ENCODE assay signal across 23 cellular contexts in the genomic region with DNA sequence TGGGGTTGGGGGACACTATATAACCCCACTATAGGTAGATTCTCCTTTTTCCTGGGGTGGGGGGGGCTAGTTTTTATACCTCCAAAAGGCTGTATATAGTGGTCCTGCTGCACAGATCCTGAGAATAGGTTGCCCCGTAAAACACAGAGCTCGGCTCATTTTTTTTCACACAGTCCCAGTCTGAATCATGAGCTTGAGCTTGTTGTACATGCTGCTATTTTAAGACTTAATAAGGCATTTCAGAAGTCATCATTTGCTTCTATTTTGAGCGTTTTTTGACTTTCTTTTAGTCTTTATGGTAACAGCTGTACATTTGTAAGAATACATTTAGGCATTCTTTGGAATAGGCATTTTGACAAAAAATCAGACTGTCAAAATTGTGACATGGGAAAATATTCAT. TPM values are rescaled to one million over a fixed set of nuclear protein-coding genes. Genes with fewer than 3 reads are reported as not detected.
DNase-seq lines count a peak whose midpoint lies in the region; ATAC-seq and TF ChIP-seq lines count a peak whose summit lies in the region.
"Had no signal": no experiment of that assay in that cellular context is flagged by ENCODE, and none has a peak within 500 bp of the region (broad histone marks: within the 10 kb centered on the region; RNA-seq: fewer than 3 reads in every experiment).

No MANE protein-coding gene starts in this region.

- peaks cover 9 to 27% of the 10 kb centered on the region in 2 donors for H3K36me3 Mint-ChIP-seq in stimulated activated naive B cell treated with anti-CD40 and anti-IgM and Interleukin-4, amounts not matched to agents 10 μg/mL and 1 μg/mL and 100 μg/mL, for 72 hours
- peaks cover 13% of the 10 kb centered on the region for H3K36me3 Mint-ChIP-seq in activated naive CD4-positive, alpha-beta T cell treated with anti-CD3 and anti-CD28 coated beads for 36 hours (ENCODE audit: low read depth)

- peak; percentile 29 for DNase-seq in GM12865 (ENCODE audit: low read depth)
- peak in 3 of 61 donors; percentile 35 to 66 (median 51) for DNase-seq in caudate nucleus (lab: John Stamatoyannopoulos, UW)
- DNase-seq in myocyte (ENCODE audit: low read depth): peak; percentile 34
- no peak for DNase-seq in stimulated activated naive B cell treated with anti-CD40 and anti-IgM and Interleukin-4, amounts not matched to agents 10 μg/mL and 1 μg/mL and 100 μg/mL, for 72 hours
- no peak for DNase-seq in activated naive CD4-positive, alpha-beta T cell treated with anti-CD3 and anti-CD28 coated beads for 36 hours
- DNase-seq in stimulated activated naive CD8-positive, alpha-beta T cell treated with anti-CD3 and anti-CD28 coated beads, Interleukin-15, amount 100 ng/mL, for 72 hours: no peak
- DNase-seq in DMS 273 (lab: John Stamatoyannopoulos, UW; ENCODE audit: unreplicated experiment): no peak
- DNase-seq: Caco-2; CD4-positive, alpha-beta memory T cell; IMR-90; NCI-H1105; NCI-H146; NCI-H2029; NCI-H2227 treated with DMSO at 0.1 percent for 48 hours; NCI-H510A; NCI-H748 treated with DMSO at 0.1 percent for 48 hours; NK-92 treated with Interleukin-12 subunit alpha and Interleukin-12 subunit beta, amount 100 ng/mL, for 24 hours; Peyer's patch had no signal

- H3K27ac Mint-ChIP-seq in stimulated activated naive B cell treated with anti-CD40 and anti-IgM and Interleukin-4, amounts not matched to agents 10 μg/mL and 1 μg/mL and 100 μg/mL, for 72 hours: peak overlapping the region; percentile 5
- no peak overlapping the region for H3K27ac Mint-ChIP-seq in activated naive CD4-positive, alpha-beta T cell treated with anti-CD3 and anti-CD28 coated beads for 36 hours
- no peak overlapping the region for H3K27ac Mint-ChIP-seq in stimulated activated naive CD8-positive, alpha-beta T cell treated with anti-CD3 and anti-CD28 coated beads, Interleukin-15, amount 100 ng/mL, for 72 hours
- H3K27ac Mint-ChIP-seq: GM23338 had no signal

- no peak for TF ChIP-seq CTCF in GM12865 (IDR thresholded peaks at IDR 0.05; ENCODE audit: insufficient read depth, low read depth, low read length, missing control alignments)

- CTCF ChIA-PET in activated naive CD4-positive, alpha-beta T cell treated with anti-CD3 and anti-CD28 coated beads for 36 hours (lab: Charles Lee): interaction anchor here (8.5 kb wide), 1 partner anchor 231 kb away, joined by 126 read pairs; no protein-coding TSS in a partner anchor

- H3K4me3 ChIP-seq in GM12865 (ENCODE audit: low read depth, low read length): no peak overlapping the region
- H3K4me3 ChIP-seq: GM23338, HAP-1, Peyer's patch had no signal

- H3K27ac ChIP-seq in caudate nucleus (ENCODE audit: low read depth, low read length): peak overlapping the region; percentile 69
- H3K27ac ChIP-seq: KMS-11, Peyer's patch had no signal

- no peaks in the 10 kb centered on the region for H3K27me3 Mint-ChIP-seq in stimulated activated naive B cell treated with anti-CD40 and anti-IgM and Interleukin-4, amounts not matched to agents 10 μg/mL and 1 μg/mL and 100 μg/mL, for 72 hours
- no peaks in the 10 kb centered on the region for H3K27me3 Mint-ChIP-seq in activated naive CD4-positive, alpha-beta T cell treated with anti-CD3 and anti-CD28 coated beads for 36 hours (ENCODE audit: low read depth)
- H3K27me3 Mint-ChIP-seq in stimulated activated naive CD8-positive, alpha-beta T cell treated with anti-CD3 and anti-CD28 coated beads, Interleukin-15, amount 100 ng/mL, for 72 hours: no peaks in the 10 kb centered on the region
- H3K27me3 Mint-ChIP-seq: CD4-positive, alpha-beta memory T cell had no signal

- H3K4me3 Mint-ChIP-seq in stimulated activated naive B cell treated with anti-CD40 and anti-IgM and Interleukin-4, amounts not matched to agents 10 μg/mL and 1 μg/mL and 100 μg/mL, for 72 hours: no peak overlapping the region
- no peak overlapping the region for H3K4me3 Mint-ChIP-seq in activated naive CD4-positive, alpha-beta T cell treated with anti-CD3 and anti-CD28 coated beads for 36 hours
- H3K4me3 Mint-ChIP-seq in stimulated activated naive CD8-positive, alpha-beta T cell treated with anti-CD3 and anti-CD28 coated beads, Interleukin-15, amount 100 ng/mL, for 72 hours: no peak overlapping the region
- H3K4me3 Mint-ChIP-seq: GM23338 had no signal

- intact Hi-C loops in activated naive CD4-positive, alpha-beta T cell treated with anti-CD3 and anti-CD28 coated beads for 36 hours (cut with micrococcal nuclease): no loop called here

- peaks cover 5 to 7% of the 10 kb centered on the region in 2 donors for H3K4me1 Mint-ChIP-seq in stimulated activated naive B cell treated with anti-CD40 and anti-IgM and Interleukin-4, amounts not matched to agents 10 μg/mL and 1 μg/mL and 100 μg/mL, for 72 hours
- H3K4me1 Mint-ChIP-seq in activated naive CD4-positive, alpha-beta T cell treated with anti-CD3 and anti-CD28 coated beads for 36 hours (ENCODE audit: low read depth): no peaks in the 10 kb centered on the region
- H3K4me1 Mint-ChIP-seq in stimulated activated naive CD8-positive, alpha-beta T cell treated with anti-CD3 and anti-CD28 coated beads, Interleukin-15, amount 100 ng/mL, for 72 hours: no peaks in the 10 kb centered on the region

- ATAC-seq in stimulated activated naive B cell treated with anti-CD40 and anti-IgM and Interleukin-4, amounts not matched to agents 10 μg/mL and 1 μg/mL and 100 μg/mL, for 72 hours (replicated peaks): no peak
- ATAC-seq in stimulated activated naive CD8-positive, alpha-beta T cell treated with anti-CD3 and anti-CD28 coated beads, Interleukin-15, amount 100 ng/mL, for 72 hours: no peak
- ATAC-seq in GM19035 (IDR thresholded peaks at IDR 0.05; ENCODE audit: unreplicated experiment): no peak
- ATAC-seq: GM23338, SK-N-SH treated with all-trans-retinoic acid at 6 μM for 48 hours had no signal

- no peaks in the 10 kb centered on the region for H3K9me3 Mint-ChIP-seq in stimulated activated naive B cell treated with anti-CD40 and anti-IgM and Interleukin-4, amounts not matched to agents 10 μg/mL and 1 μg/mL and 100 μg/mL, for 72 hours
- no peaks in the 10 kb centered on the region for H3K9me3 Mint-ChIP-seq in activated naive CD4-positive, alpha-beta T cell treated with anti-CD3 and anti-CD28 coated beads for 36 hours
- no peaks in the 10 kb centered on the region for H3K9me3 Mint-ChIP-seq in stimulated activated naive CD8-positive, alpha-beta T cell treated with anti-CD3 and anti-CD28 coated beads, Interleukin-15, amount 100 ng/mL, for 72 hours
- H3K9me3 Mint-ChIP-seq: CD4-positive, alpha-beta memory T cell; GM23338 had no signal

RNA-seq across cellular contexts. Expression of gene SLC9A8, which starts 30.5 kb away (rescaled TPM):
- total RNA-seq in myocyte: 8.0 and 9.1 TPM in 2 replicates
- polyA plus RNA-seq in myocyte (2012): 7.1 TPM
- total RNA-seq in activated naive CD4-positive, alpha-beta T cell treated with anti-CD3 and anti-CD28 coated beads for 36 hours: 10 to 100 TPM; 11.2 to 11.4 TPM

Comparison
In these comparisons a context has a peak if more than half of its experiments do, and no peak if none do; other contexts are left out.
1. DNase-seq: peak in GM12865 (single experiment) and myocyte (single experiment); none in stimulated activated naive B cell treated with anti-CD40 and anti-IgM and Interleukin-4, amounts not matched to agents 10 μg/mL and 1 μg/mL and 100 μg/mL, for 72 hours (single experiment), activated naive CD4-positive, alpha-beta T cell treated with anti-CD3 and anti-CD28 coated beads for 36 hours (single experiment), stimulated activated naive CD8-positive, alpha-beta T cell treated with anti-CD3 and anti-CD28 coated beads, Interleukin-15, amount 100 ng/mL, for 72 hours (0 of 2) and DMS 273 (single experiment).